Comparison of ENCODE assay signal across 28 cellular contexts in genomic region chr1:82185084-82185483, GRCh38.
DNase-seq lines count a peak whose midpoint lies in the region; ATAC-seq and TF ChIP-seq lines count a peak whose summit lies in the region.
"Had no signal": no experiment of that assay in that cellular context is flagged by ENCODE, and none has a peak within 500 bp of the region (broad histone marks: within the 10 kb centered on the region; RNA-seq: fewer than 3 reads in every experiment).

No MANE protein-coding gene starts in this region.

- TF ChIP-seq CTCF in astrocyte of the cerebellum (IDR thresholded peaks at IDR 0.05; ENCODE audit: low read depth, low read length, missing control alignments) (no peak), coronary artery (IDR thresholded peaks at IDR 0.05) (no peak), omental fat pad (IDR thresholded peaks at IDR 0.05) (no peak)

- H3K4me3 ChIP-seq in astrocyte of the cerebellum (ENCODE audit: low read depth, low read length), result no peak overlapping the region
- no peak overlapping the region for H3K4me3 ChIP-seq in coronary artery
- H3K4me3 ChIP-seq: GM12878, GM23338, K562 had no signal

- intact Hi-C loops in sciatic nerve (cut with DNase I), result no loop called here

- ATAC-seq in sciatic nerve, result peak; percentile 71
- no peak for ATAC-seq in HG03460 (IDR thresholded peaks at IDR 0.05; ENCODE audit: unreplicated experiment)
- ATAC-seq in omental fat pad (ENCODE audit: low FRiP score), result no peak
- ATAC-seq: GM12878, GM23338, K562 had no signal

- no peak overlapping the region for H3K27ac ChIP-seq in coronary artery

- DNase-seq in NCI-H446 treated with DMSO at 0.1 percent for 48 hours (lab: John Stamatoyannopoulos, UW), result peak; percentile 68
- DNase-seq in astrocyte of the cerebellum (ENCODE audit: low read depth), result peak; percentile 59
- peak; percentile 38 for DNase-seq in fibroblast of peridontal ligament (ENCODE audit: extremely low read depth)
- no peak for DNase-seq in sciatic nerve (ENCODE audit: low spot score)
- DNase-seq in NCI-H1105 treated with DMSO at 0.1 percent for 48 hours (lab: John Stamatoyannopoulos, UW), result no peak
- DNase-seq in coronary artery (ENCODE audit: low spot score), result no peak
- no peak for DNase-seq in omental fat pad (ENCODE audit: low spot score)
- DNase-seq: CD8-positive, alpha-beta memory T cell; DMS 273 treated with DMSO at 0.1 percent for 48 hours; DMS79; EL; GDM1; H9; Kasumi-1; NCI-H1092 treated with DMSO at 0.1 percent for 48 hours; NCI-H1436 treated with DMSO at 0.1 percent for 48 hours; NCI-H187 treated with DMSO at 0.1 percent for 48 hours; NCI-H2171 treated with DMSO at 0.1 percent for 48 hours; NCI-H345; NCI-H526; NCI-H82; NK-92 treated with Interleukin-12 subunit alpha and Interleukin-12 subunit beta, amount 100 ng/mL, for 24 hours; Right ventricle myocardium superior; RPMI8226 had no signal

- in situ Hi-C loops in astrocyte of the cerebellum (cut with HindIII; ENCODE audit: low sequenced_read_pairs), result loop anchor here (5.0 kb wide), 1 partner anchor 37 kb away; no protein-coding TSS in a partner anchor

Comparison
In these comparisons a context has a peak if more than half of its experiments do, and no peak if none do; other contexts are left out.
1. DNase-seq: peak in NCI-H446 treated with DMSO at 0.1 percent for 48 hours (single experiment), astrocyte of the cerebellum (single experiment) and fibroblast of peridontal ligament (single experiment); none in sciatic nerve (single experiment), NCI-H1105 treated with DMSO at 0.1 percent for 48 hours (single experiment), coronary artery (single experiment) and omental fat pad (single experiment).